ENCODE assay signal across 9 cellular contexts in the genomic region with DNA sequence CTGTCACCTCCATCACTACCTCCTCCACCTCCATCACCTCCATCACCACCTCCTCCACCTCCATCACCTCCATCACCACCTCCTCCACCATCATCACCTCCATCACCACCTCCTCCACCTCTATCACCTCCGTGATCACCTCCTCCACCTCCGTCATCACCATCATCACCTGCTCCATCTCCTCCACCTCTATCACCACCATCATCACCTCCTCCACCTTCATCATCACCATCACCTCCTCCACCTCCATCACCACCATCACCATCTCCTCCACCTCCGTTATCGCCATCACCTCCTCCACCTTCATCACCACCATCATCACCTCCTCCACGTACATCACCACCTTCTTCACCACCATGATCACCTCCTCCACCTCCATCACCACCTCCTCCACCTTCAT. TPM values are rescaled to one million over a fixed set of nuclear protein-coding genes. Genes with fewer than 3 reads are reported as not detected.
DNase-seq lines count a peak whose midpoint lies in the region; ATAC-seq, FAIRE-seq and TF ChIP-seq lines count a peak whose summit lies in the region.
"Not testable (repeated sequence)": the region's sequence is repeated elsewhere in the genome, so short reads cannot be mapped to it uniquely, and the experiment has no call there.
"Had no signal": no experiment of that assay in that cellular context is flagged by ENCODE, and none has a peak within 500 bp of the region (broad histone marks: within the 10 kb centered on the region; RNA-seq: fewer than 3 reads in every experiment).

No MANE protein-coding gene starts in this region.

- H3K4me3 ChIP-seq in HEK293 (ENCODE audit: low read depth, low read length); HepG2 (replicated peaks in 1 of 3; ENCODE audit: insufficient read depth in 1 of 3, low read depth in 2 of 3, low read length in 3 of 3): not testable (repeated sequence)

- not testable (repeated sequence) for H3K4me3 Mint-ChIP-seq in activated T-helper 17 cell treated with anti-CD3 and anti-CD28 coated beads, Interleukin-2, amount 50 U/mL, for 72 hours; central memory CD8-positive, alpha-beta T cell; natural killer cell treated with Interleukin-12 subunit alpha and Interleukin-12 subunit beta and Interleukin-15 and Interleukin-18, amount 100 ng/mL, for 72 hours; type B pancreatic cell

- peak; percentile 86 for FAIRE-seq in GM12891 (lab: Jason Lieb, UNC)
- FAIRE-seq in HepG2 (lab: Jason Lieb, UNC) = not testable (repeated sequence)

- not testable (repeated sequence) for H3K4me2 ChIP-seq in HepG2 (ENCODE audit: low read depth, low read length)

- H3K36me3 ChIP-seq in HEK293 (ENCODE audit: control insufficient read depth in 2 of 2, insufficient read depth in 1 of 2, low read length in 2 of 2); HepG2 (replicated peaks in 1 of 2; ENCODE audit: control insufficient read depth in 1 of 2, insufficient read depth in 2 of 2, low read length in 2 of 2): not testable (repeated sequence)

- not testable (repeated sequence) for H3K4me1 ChIP-seq in HEK293 (ENCODE audit: control insufficient read depth, insufficient read depth, low read length); HepG2 (ENCODE audit: insufficient read depth, low read length)

- H3K27ac ChIP-seq in HEK293 (ENCODE audit: extremely low read depth, low read depth, low read length); HepG2 (ENCODE audit: extremely low read length, insufficient read depth, low read length): not testable (repeated sequence)

- TF ChIP-seq POLR2A in GM12891 (IDR thresholded peaks at IDR 0.05; ENCODE audit: low read depth, low read length); HepG2 (IDR thresholded peaks at IDR 0.05; ENCODE audit: insufficient read depth in 1 of 2, low read depth in 2 of 2, low read length in 2 of 2): not testable (repeated sequence)

- H3K4me1 Mint-ChIP-seq in activated T-helper 17 cell treated with anti-CD3 and anti-CD28 coated beads, Interleukin-2, amount 50 U/mL, for 72 hours = peaks cover 23% of the 10 kb centered on the region
- H3K4me1 Mint-ChIP-seq in central memory CD8-positive, alpha-beta T cell; type B pancreatic cell (ENCODE audit: unreplicated experiment): not testable (repeated sequence)
- peaks cover 33 to 49% of the 10 kb centered on the region in 2 donors for H3K4me1 Mint-ChIP-seq in natural killer cell treated with Interleukin-12 subunit alpha and Interleukin-12 subunit beta and Interleukin-15 and Interleukin-18, amount 100 ng/mL, for 72 hours (ENCODE audit: low read depth in 2 of 2)

- TF ChIP-seq CTCF in HEK293 (tag by site-specific recombination; IDR thresholded peaks at IDR 0.05); HepG2 (CRISPR knock-in tag; IDR thresholded peaks at IDR 0.05); type B pancreatic cell (conservative IDR thresholded peaks at IDR 0.05): not testable (repeated sequence)

- H3K9me3 ChIP-seq in HEK293 (ENCODE audit: control insufficient read depth, insufficient read depth, low read depth, low read length); HepG2 (ENCODE audit: low read length): not testable (repeated sequence)

- BruUV-seq in HepG2 (replicated peaks; lab: Mats Ljungman, UMichigan) = not testable (repeated sequence)

- not testable (repeated sequence) for TF ChIP-seq RAD21 in HepG2 (CRISPR knock-in tag; IDR thresholded peaks at IDR 0.05)

- not testable (repeated sequence) for H3K27me3 Mint-ChIP-seq in activated T-helper 17 cell treated with anti-CD3 and anti-CD28 coated beads, Interleukin-2, amount 50 U/mL, for 72 hours; central memory CD8-positive, alpha-beta T cell; natural killer cell treated with Interleukin-12 subunit alpha and Interleukin-12 subunit beta and Interleukin-15 and Interleukin-18, amount 100 ng/mL, for 72 hours; type B pancreatic cell

- not testable (repeated sequence) for ATAC-seq in activated T-helper 17 cell treated with anti-CD3 and anti-CD28 coated beads, Interleukin-2, amount 50 U/mL, for 72 hours (replicated peaks); central memory CD8-positive, alpha-beta T cell (replicated peaks; ENCODE audit: extremely low read depth, poor library complexity, severe bottlenecking); HepG2; natural killer cell treated with Interleukin-12 subunit alpha and Interleukin-12 subunit beta and Interleukin-15 and Interleukin-18, amount 100 ng/mL, for 72 hours

- 72% methylated on average over 5 of the region's 5 CpGs for WGBS in HepG2 (ENCODE audit: low lambda C conversion rate)

- CTCF ChIA-PET in HEK293 (lab: Yijun Ruan, JAX); HepG2 (lab: Yijun Ruan, JAX; ENCODE audit: low intra/inter-chr PET ratio, low total read pairs): not testable (repeated sequence)

- intact Hi-C loops in HepG2 (cut with micrococcal nuclease; ENCODE audit: unreplicated experiment) = not testable (repeated sequence)

- H3K36me3 Mint-ChIP-seq in activated T-helper 17 cell treated with anti-CD3 and anti-CD28 coated beads, Interleukin-2, amount 50 U/mL, for 72 hours (ENCODE audit: low read depth) = peaks cover 75% of the 10 kb centered on the region
- H3K36me3 Mint-ChIP-seq in central memory CD8-positive, alpha-beta T cell (ENCODE audit: insufficient read depth) = peaks cover 37% of the 10 kb centered on the region
- peaks cover 27% of the 10 kb centered on the region for H3K36me3 Mint-ChIP-seq in natural killer cell treated with Interleukin-12 subunit alpha and Interleukin-12 subunit beta and Interleukin-15 and Interleukin-18, amount 100 ng/mL, for 72 hours
- H3K36me3 Mint-ChIP-seq in type B pancreatic cell = not testable (repeated sequence)

- not testable (repeated sequence) for H4K20me1 ChIP-seq in HepG2 (ENCODE audit: insufficient read depth, low read length)

- in situ Hi-C loops in HepG2 (cut with HindIII; ENCODE audit: extremely low pct_ligation_motif_present, low pct_unique_long_range_greater_than_20kb) = not testable (repeated sequence)

- not testable (repeated sequence) for TF ChIP-seq EP300 in HepG2 (IDR thresholded peaks at IDR 0.05; ENCODE audit: low read depth in 2 of 2, low read length in 2 of 2); HepG2 (CRISPR knock-in tag; IDR thresholded peaks at IDR 0.05; ENCODE audit: borderline replicate concordance)

- H3K9ac ChIP-seq in HepG2 (ENCODE audit: insufficient read depth, low read depth, low read length) = not testable (repeated sequence)

- POLR2A ChIA-PET in HEK293 (lab: Yijun Ruan, JAX); HepG2 (lab: Yijun Ruan, JAX): not testable (repeated sequence)

- H3K79me2 ChIP-seq in HepG2 (ENCODE audit: insufficient read depth, low read length) = not testable (repeated sequence)

- H3K27ac Mint-ChIP-seq in activated T-helper 17 cell treated with anti-CD3 and anti-CD28 coated beads, Interleukin-2, amount 50 U/mL, for 72 hours = peak overlapping the region; percentile 46
- H3K27ac Mint-ChIP-seq in central memory CD8-positive, alpha-beta T cell (ENCODE audit: low read depth) = peak overlapping the region; percentile 85
- peak overlapping the region; percentile 75 to 86 for H3K27ac Mint-ChIP-seq in natural killer cell treated with Interleukin-12 subunit alpha and Interleukin-12 subunit beta and Interleukin-15 and Interleukin-18, amount 100 ng/mL, for 72 hours
- H3K27ac Mint-ChIP-seq in type B pancreatic cell = not testable (repeated sequence)

- H3K9me3 Mint-ChIP-seq in activated T-helper 17 cell treated with anti-CD3 and anti-CD28 coated beads, Interleukin-2, amount 50 U/mL, for 72 hours; central memory CD8-positive, alpha-beta T cell; type B pancreatic cell: not testable (repeated sequence)
- peaks cover 11% of the 10 kb centered on the region for H3K9me3 Mint-ChIP-seq in natural killer cell treated with Interleukin-12 subunit alpha and Interleukin-12 subunit beta and Interleukin-15 and Interleukin-18, amount 100 ng/mL, for 72 hours

- DNase-seq in GM12891 (ENCODE audit: insufficient read length, low spot score); HepG2 (ENCODE audit: low spot score); natural killer cell treated with Interleukin-12 subunit alpha and Interleukin-12 subunit beta and Interleukin-15 and Interleukin-18, amount 100 ng/mL, for 72 hours (ENCODE audit: low spot score): not testable (repeated sequence)
- DNase-seq in central memory CD8-positive, alpha-beta T cell (ENCODE audit: low spot score in 2 of 2) = peak in 1 of 2 donors; percentile 8
- peak; percentile 20 for DNase-seq in type B pancreatic cell (ENCODE audit: extremely low spot score, unreplicated experiment)

- not testable (repeated sequence) for H2AFZ ChIP-seq in HepG2 (ENCODE audit: low read length)

- H3K27me3 ChIP-seq in HepG2 (ENCODE audit: control insufficient read depth in 1 of 2, insufficient read depth in 2 of 2, low read length in 2 of 2) = not testable (repeated sequence)

RNA-seq across cellular contexts. Expression of gene ADGRG5, which starts 26.3 kb away (rescaled TPM):
- 58.0 TPM for polyA plus RNA-seq in GM12891 (2012; ENCODE audit: low read depth, missing spikeins)
- 10 to 100 TPM; 13.7 to 36.9 TPM for total RNA-seq in activated T-helper 17 cell treated with anti-CD3 and anti-CD28 coated beads, Interleukin-2, amount 50 U/mL, for 72 hours
- total RNA-seq in HepG2 (2016; rRNA removed; fragmentation: Illumina TruSeq; extraction: Trizol) (not detected in 2 replicates), type B pancreatic cell (ENCODE audit: low replicate concordance) (0.82 and 1.7 TPM in 2 replicates)
- not detected in 2 replicates for total RNA-seq in HepG2 (2016; cell fraction: cytosol; rRNA removed; fragmentation: Illumina TruSeq; extraction: Trizol; ENCODE audit: low read depth)
- not detected in 2 replicates for total RNA-seq in HepG2 (2016; cell fraction: insoluble cytoplasmic fraction; rRNA removed; fragmentation: Illumina TruSeq; extraction: Trizol)
- total RNA-seq in HepG2 (2016; cell fraction: membrane; rRNA removed; fragmentation: Illumina TruSeq; extraction: Trizol) = not detected in 2 replicates
- not detected in 2 replicates for total RNA-seq in HepG2 (2016; cell fraction: nucleus; rRNA removed; fragmentation: Illumina TruSeq; extraction: Trizol)
- polyA plus RNA-seq in HepG2 (2011; rRNA removed) = 0.01 TPM in 1 of 2 replicates, not detected in the other
- 0.03 TPM in 1 of 2 replicates, not detected in the other for polyA plus RNA-seq in HepG2 (2011; cell fraction: cytosol; rRNA removed)
- polyA plus RNA-seq in HepG2 (2011; cell fraction: nucleus; rRNA removed) = 0.06 TPM in 1 of 2 replicates, not detected in the other
- polyA plus RNA-seq in HepG2 (2012) = 0.27 and 0.35 TPM in 2 replicates
- not detected in 2 replicates for polyA plus RNA-seq in HepG2 (2016; cell fraction: cytosol; fragmentation: Illumina TruSeq; extraction: Trizol; ENCODE audit: low read depth)
- polyA plus RNA-seq in HepG2 (2016; cell fraction: insoluble cytoplasmic fraction; fragmentation: Illumina TruSeq; extraction: Trizol; ENCODE audit: low read depth) = not detected in 2 replicates
- polyA plus RNA-seq in HepG2 (2016; cell fraction: membrane; fragmentation: Illumina TruSeq; extraction: Trizol; ENCODE audit: low read depth) = not detected in 2 replicates
- not detected in 2 replicates for polyA plus RNA-seq in HepG2 (2016; cell fraction: nucleus; fragmentation: Illumina TruSeq; extraction: Trizol; ENCODE audit: insufficient read depth, low read depth)
- 0.12 TPM in 1 of 2 replicates, not detected in the other for polyA minus RNA-seq in HepG2 (2011; rRNA and poly(A)+ RNA removed; ENCODE audit: low replicate concordance)
- polyA minus RNA-seq in HepG2 (2011; cell fraction: cytosol; rRNA and poly(A)+ RNA removed) = not detected in 2 replicates
- not detected in 2 replicates for polyA minus RNA-seq in HepG2 (2011; cell fraction: nucleus; rRNA and poly(A)+ RNA removed)
- total RNA-seq in natural killer cell treated with Interleukin-12 subunit alpha and Interleukin-12 subunit beta and Interleukin-15 and Interleukin-18, amount 100 ng/mL, for 72 hours = 10 to 100 TPM; 86.8 to 95.0 TPM
- total RNA-seq: H4 had no signal
- polyA plus RNA-seq: AG04450 had no signal

RNA-seq across cellular contexts. Expression of gene CCDC102A, which starts 32.4 kb away (rescaled TPM):
- 7.6 TPM for polyA plus RNA-seq in GM12891 (2012; ENCODE audit: low read depth, missing spikeins)
- total RNA-seq in activated T-helper 17 cell treated with anti-CD3 and anti-CD28 coated beads, Interleukin-2, amount 50 U/mL, for 72 hours = 10 to 100 TPM; 16.7 to 21.2 TPM
- total RNA-seq in HepG2 (2016; rRNA removed; fragmentation: Illumina TruSeq; extraction: Trizol) (0.91 and 2.1 TPM in 2 replicates), type B pancreatic cell (ENCODE audit: low replicate concordance) (6.9 and 14.4 TPM in 2 replicates)
- total RNA-seq in HepG2 (2016; cell fraction: cytosol; rRNA removed; fragmentation: Illumina TruSeq; extraction: Trizol; ENCODE audit: low read depth) = 0.71 TPM in 2 replicates
- 1.1 and 2.8 TPM in 2 replicates for total RNA-seq in HepG2 (2016; cell fraction: insoluble cytoplasmic fraction; rRNA removed; fragmentation: Illumina TruSeq; extraction: Trizol)
- 1.1 and 1.3 TPM in 2 replicates for total RNA-seq in HepG2 (2016; cell fraction: membrane; rRNA removed; fragmentation: Illumina TruSeq; extraction: Trizol)
- 0.41 and 1.0 TPM in 2 replicates for total RNA-seq in HepG2 (2016; cell fraction: nucleus; rRNA removed; fragmentation: Illumina TruSeq; extraction: Trizol)
- 2.7 and 2.8 TPM in 2 replicates for polyA plus RNA-seq in HepG2 (2011; rRNA removed)
- polyA plus RNA-seq in HepG2 (2011; cell fraction: cytosol; rRNA removed) = 2.3 and 3.2 TPM in 2 replicates
- 2.6 and 2.8 TPM in 2 replicates for polyA plus RNA-seq in HepG2 (2011; cell fraction: nucleus; rRNA removed)
- polyA plus RNA-seq in HepG2 (2012) = 0.34 and 1.0 TPM in 2 replicates
- 0.34 and 0.49 TPM in 2 replicates for polyA plus RNA-seq in HepG2 (2016; cell fraction: cytosol; fragmentation: Illumina TruSeq; extraction: Trizol; ENCODE audit: low read depth)
- 1.2 TPM in 2 replicates for polyA plus RNA-seq in HepG2 (2016; cell fraction: insoluble cytoplasmic fraction; fragmentation: Illumina TruSeq; extraction: Trizol; ENCODE audit: low read depth)
- polyA plus RNA-seq in HepG2 (2016; cell fraction: membrane; fragmentation: Illumina TruSeq; extraction: Trizol; ENCODE audit: low read depth) = 0.51 and 0.64 TPM in 2 replicates
- polyA plus RNA-seq in HepG2 (2016; cell fraction: nucleus; fragmentation: Illumina TruSeq; extraction: Trizol; ENCODE audit: insufficient read depth, low read depth) = 1.7 and 2.5 TPM in 2 replicates
- 2.1 and 2.5 TPM in 2 replicates for polyA minus RNA-seq in HepG2 (2011; rRNA and poly(A)+ RNA removed; ENCODE audit: low replicate concordance)
- 0.69 and 1.1 TPM in 2 replicates for polyA minus RNA-seq in HepG2 (2011; cell fraction: cytosol; rRNA and poly(A)+ RNA removed)
- polyA minus RNA-seq in HepG2 (2011; cell fraction: nucleus; rRNA and poly(A)+ RNA removed) = 0.87 and 1.0 TPM in 2 replicates
- 10 to 100 TPM; 13.9 to 21.5 TPM for total RNA-seq in natural killer cell treated with Interleukin-12 subunit alpha and Interleukin-12 subunit beta and Interleukin-15 and Interleukin-18, amount 100 ng/mL, for 72 hours

RNA-seq across cellular contexts. Expression of gene ADGRG1, which starts 59.7 kb away (rescaled TPM):
- 1.1 TPM for polyA plus RNA-seq in GM12891 (2012; ENCODE audit: low read depth, missing spikeins)
- 10 to 100 TPM; 10.7 to 34.3 TPM for total RNA-seq in activated T-helper 17 cell treated with anti-CD3 and anti-CD28 coated beads, Interleukin-2, amount 50 U/mL, for 72 hours
- 2.8 and 5.9 TPM in 2 replicates for total RNA-seq in HepG2 (2016; rRNA removed; fragmentation: Illumina TruSeq; extraction: Trizol)
- 1.1 and 2.0 TPM in 2 replicates for total RNA-seq in HepG2 (2016; cell fraction: cytosol; rRNA removed; fragmentation: Illumina TruSeq; extraction: Trizol; ENCODE audit: low read depth)
- 2.8 and 5.0 TPM in 2 replicates for total RNA-seq in HepG2 (2016; cell fraction: insoluble cytoplasmic fraction; rRNA removed; fragmentation: Illumina TruSeq; extraction: Trizol)
- 3.1 and 3.2 TPM in 2 replicates for total RNA-seq in HepG2 (2016; cell fraction: membrane; rRNA removed; fragmentation: Illumina TruSeq; extraction: Trizol)
- 7.2 and 8.0 TPM in 2 replicates for total RNA-seq in HepG2 (2016; cell fraction: nucleus; rRNA removed; fragmentation: Illumina TruSeq; extraction: Trizol)
- polyA plus RNA-seq in HepG2 (2011; rRNA removed) = 2.7 and 3.3 TPM in 2 replicates
- polyA plus RNA-seq in HepG2 (2011; cell fraction: cytosol; rRNA removed) = 1.8 and 2.1 TPM in 2 replicates
- 5.0 and 7.4 TPM in 2 replicates for polyA plus RNA-seq in HepG2 (2011; cell fraction: nucleus; rRNA removed)
- 2.3 and 3.3 TPM in 2 replicates for polyA plus RNA-seq in HepG2 (2012)
- polyA plus RNA-seq in HepG2 (2016; cell fraction: cytosol; fragmentation: Illumina TruSeq; extraction: Trizol; ENCODE audit: low read depth) = 0.83 and 1.3 TPM in 2 replicates
- polyA plus RNA-seq in HepG2 (2016; cell fraction: insoluble cytoplasmic fraction; fragmentation: Illumina TruSeq; extraction: Trizol; ENCODE audit: low read depth) = 2.4 and 5.1 TPM in 2 replicates
- polyA plus RNA-seq in HepG2 (2016; cell fraction: membrane; fragmentation: Illumina TruSeq; extraction: Trizol; ENCODE audit: low read depth) = 2.8 and 3.2 TPM in 2 replicates
- polyA plus RNA-seq in HepG2 (2016; cell fraction: nucleus; fragmentation: Illumina TruSeq; extraction: Trizol; ENCODE audit: insufficient read depth, low read depth) = 14.1 and 15.0 TPM in 2 replicates
- polyA minus RNA-seq in HepG2 (2011; rRNA and poly(A)+ RNA removed; ENCODE audit: low replicate concordance) = 4.0 and 29.5 TPM in 2 replicates
- polyA minus RNA-seq in HepG2 (2011; cell fraction: cytosol; rRNA and poly(A)+ RNA removed) = 1.8 and 1.9 TPM in 2 replicates
- polyA minus RNA-seq in HepG2 (2011; cell fraction: nucleus; rRNA and poly(A)+ RNA removed) = 2.4 and 2.8 TPM in 2 replicates
- 10 to 100 TPM in 1 of 2 donors, 1 to 10 TPM in 1; 4.8 to 13.7 TPM for total RNA-seq in natural killer cell treated with Interleukin-12 subunit alpha and Interleukin-12 subunit beta and Interleukin-15 and Interleukin-18, amount 100 ng/mL, for 72 hours
- total RNA-seq in type B pancreatic cell (ENCODE audit: low replicate concordance) = 41.1 and 61.0 TPM in 2 replicates
